In genomic region chr4:99915449-99915848, GRCh38 we compare ENCODE assay signal across 21 cellular contexts. TPM values are rescaled to one million over a fixed set of nuclear protein-coding genes. Genes with fewer than 3 reads are reported as not detected.
DNase-seq lines count a peak whose midpoint lies in the region; ATAC-seq and TF ChIP-seq lines count a peak whose summit lies in the region.
"Had no signal": no experiment of that assay in that cellular context is flagged by ENCODE, and none has a peak within 500 bp of the region (broad histone marks: within the 10 kb centered on the region; RNA-seq: fewer than 3 reads in every experiment).

No MANE protein-coding gene starts in this region.

- H3K36me3 Mint-ChIP-seq in activated naive CD4-positive, alpha-beta T cell treated with anti-CD3 and anti-CD28 coated beads, Interleukin-2, amount 50 U/mL, for 24 hours = peaks cover 34% of the 10 kb centered on the region
- peaks cover 65% of the 10 kb centered on the region for H3K36me3 Mint-ChIP-seq in T-helper 2 cell treated with Interferon-gamma antibody and Interleukin-4, amounts not matched to agents 5 μg/mL and 100 μg/mL, for 36 hours (ENCODE audit: low read depth)
- H3K36me3 Mint-ChIP-seq in naive thymus-derived CD4-positive, alpha-beta T cell = peaks cover 8 to 68% (median 57%) of the 10 kb centered on the region in 5 donors

- CTCF ChIA-PET in naive thymus-derived CD4-positive, alpha-beta T cell (lab: Charles Lee) = no interaction called here

- peak overlapping the region; percentile 57 for H3K27ac Mint-ChIP-seq in activated naive CD4-positive, alpha-beta T cell treated with anti-CD3 and anti-CD28 coated beads, Interleukin-2, amount 50 U/mL, for 24 hours
- H3K27ac Mint-ChIP-seq in T-helper 2 cell treated with Interferon-gamma antibody and Interleukin-4, amounts not matched to agents 5 μg/mL and 100 μg/mL, for 36 hours = peak overlapping the region; percentile 27
- H3K27ac Mint-ChIP-seq in naive thymus-derived CD4-positive, alpha-beta T cell = peak overlapping the region in 5 of 9 donors; percentile 6 to 67 (median 12)

- H3K9me3 ChIP-seq in naive thymus-derived CD4-positive, alpha-beta T cell (ENCODE audit: control insufficient read depth in 2 of 3, low read length in 3 of 3) = peaks cover 0 to 4% (median 0%) of the 10 kb centered on the region in 3 experiments
- H3K9me3 ChIP-seq: HAP-1 had no signal

- peaks cover 0 to 13% (median 0%) of the 10 kb centered on the region in 3 experiments for H3K36me3 ChIP-seq in naive thymus-derived CD4-positive, alpha-beta T cell (ENCODE audit: control insufficient read depth in 2 of 3, insufficient read depth in 3 of 3, low read length in 3 of 3)

- intact Hi-C loops in naive thymus-derived CD4-positive, alpha-beta T cell (cut with micrococcal nuclease) = no loop called here

- H3K4me1 ChIP-seq in naive thymus-derived CD4-positive, alpha-beta T cell (ENCODE audit: control insufficient read depth in 2 of 2, insufficient read depth in 2 of 2, low read length in 2 of 2) = no peaks in the 10 kb centered on the region
- H3K4me1 ChIP-seq: BLaER1, HAP-1 had no signal

- ATAC-seq in naive thymus-derived CD4-positive, alpha-beta T cell = no peak
- ATAC-seq in HG02571 (IDR thresholded peaks at IDR 0.05; ENCODE audit: unreplicated experiment) = no peak

- DNase-seq in activated naive CD4-positive, alpha-beta T cell (lab: John Stamatoyannopoulos, UW) = no peak
- no peak for DNase-seq in T-helper 2 cell treated with Interferon-gamma antibody and Interleukin-4, amounts not matched to agents 5 μg/mL and 100 μg/mL, for 36 hours (ENCODE audit: low spot score)
- DNase-seq in astrocyte of the cerebellum (ENCODE audit: low read depth) = peak; percentile 19
- no peak for DNase-seq in naive thymus-derived CD4-positive, alpha-beta T cell
- no peak for DNase-seq in NCI-H1105 (lab: John Stamatoyannopoulos, UW)
- no peak for DNase-seq in GM03348 (ENCODE audit: low spot score)
- DNase-seq: COR-L47, DMS153, KBM-7, MV-4-11, NCI-H1417 treated with DMSO at 0.1 percent for 48 hours, NCI-H2029, NCI-H2171 treated with DMSO at 0.1 percent for 48 hours, NCI-H748 treated with DMSO at 0.1 percent for 48 hours, OCI-M1, RPMI8226, SIG-M5 had no signal

- H3K27me3 ChIP-seq in naive thymus-derived CD4-positive, alpha-beta T cell (ENCODE audit: control insufficient read depth in 2 of 2, insufficient read depth in 2 of 2, low read length in 2 of 2) = no peaks in the 10 kb centered on the region
- H3K27me3 ChIP-seq: BLaER1 had no signal

- no peaks in the 10 kb centered on the region for H3K27me3 Mint-ChIP-seq in activated naive CD4-positive, alpha-beta T cell treated with anti-CD3 and anti-CD28 coated beads, Interleukin-2, amount 50 U/mL, for 24 hours
- H3K27me3 Mint-ChIP-seq in T-helper 2 cell treated with Interferon-gamma antibody and Interleukin-4, amounts not matched to agents 5 μg/mL and 100 μg/mL, for 36 hours (ENCODE audit: low read depth) = no peaks in the 10 kb centered on the region
- no peaks in the 10 kb centered on the region for H3K27me3 Mint-ChIP-seq in naive thymus-derived CD4-positive, alpha-beta T cell

- H3K4me3 ChIP-seq in astrocyte of the cerebellum (ENCODE audit: low read depth, low read length) = no peak overlapping the region
- no peak overlapping the region for H3K4me3 ChIP-seq in naive thymus-derived CD4-positive, alpha-beta T cell (ENCODE audit: low read length)
- H3K4me3 ChIP-seq: BLaER1, HAP-1 had no signal

- in situ Hi-C loops in astrocyte of the cerebellum (cut with HindIII; ENCODE audit: low sequenced_read_pairs) = no loop called here

- POLR2A ChIA-PET in naive thymus-derived CD4-positive, alpha-beta T cell (lab: Charles Lee) = no interaction called here

- H3K4me3 Mint-ChIP-seq in activated naive CD4-positive, alpha-beta T cell treated with anti-CD3 and anti-CD28 coated beads, Interleukin-2, amount 50 U/mL, for 24 hours = no peak overlapping the region
- no peak overlapping the region for H3K4me3 Mint-ChIP-seq in T-helper 2 cell treated with Interferon-gamma antibody and Interleukin-4, amounts not matched to agents 5 μg/mL and 100 μg/mL, for 36 hours
- H3K4me3 Mint-ChIP-seq in naive thymus-derived CD4-positive, alpha-beta T cell = no peak overlapping the region

- H3K27ac ChIP-seq in naive thymus-derived CD4-positive, alpha-beta T cell (ENCODE audit: low read depth, low read length) = no peak overlapping the region
- H3K27ac ChIP-seq: BLaER1 had no signal

- peaks cover 12% of the 10 kb centered on the region for H3K9me3 Mint-ChIP-seq in activated naive CD4-positive, alpha-beta T cell treated with anti-CD3 and anti-CD28 coated beads, Interleukin-2, amount 50 U/mL, for 24 hours
- H3K9me3 Mint-ChIP-seq in T-helper 2 cell treated with Interferon-gamma antibody and Interleukin-4, amounts not matched to agents 5 μg/mL and 100 μg/mL, for 36 hours = peaks cover 15% of the 10 kb centered on the region
- H3K9me3 Mint-ChIP-seq in naive thymus-derived CD4-positive, alpha-beta T cell = peaks cover 0 to 13% (median 7%) of the 10 kb centered on the region in 11 donors

- H3K4me1 Mint-ChIP-seq in activated naive CD4-positive, alpha-beta T cell treated with anti-CD3 and anti-CD28 coated beads, Interleukin-2, amount 50 U/mL, for 24 hours = peaks cover 27% of the 10 kb centered on the region
- peaks cover 12% of the 10 kb centered on the region for H3K4me1 Mint-ChIP-seq in T-helper 2 cell treated with Interferon-gamma antibody and Interleukin-4, amounts not matched to agents 5 μg/mL and 100 μg/mL, for 36 hours (ENCODE audit: low read depth)
- H3K4me1 Mint-ChIP-seq in naive thymus-derived CD4-positive, alpha-beta T cell = peaks cover 11 to 27% (median 17%) of the 10 kb centered on the region in 7 donors

- TF ChIP-seq CTCF in astrocyte of the cerebellum (IDR thresholded peaks at IDR 0.05; ENCODE audit: low read depth, low read length, missing control alignments) = no peak

RNA-seq across cellular contexts. Expression of gene LAMTOR3, which starts 21.2 kb away (rescaled TPM):
- total RNA-seq in naive thymus-derived CD4-positive, alpha-beta T cell = 10 to 100 TPM; 20.1 to 32.6 (median 27.4) TPM
- 10 to 100 TPM; 36.5 to 37.0 TPM for polyA plus RNA-seq in naive thymus-derived CD4-positive, alpha-beta T cell

RNA-seq across cellular contexts. Expression of gene DNAJB14, which starts 31.0 kb away (rescaled TPM):
- total RNA-seq in naive thymus-derived CD4-positive, alpha-beta T cell = 10 to 100 TPM; 49.7 to 80.5 (median 54.2) TPM
- polyA plus RNA-seq in naive thymus-derived CD4-positive, alpha-beta T cell = 10 to 100 TPM; 51.1 to 60.4 TPM

RNA-seq across cellular contexts. Expression of gene H2AZ1, which starts 34.6 kb away (rescaled TPM):
- 100 to 1,000 TPM in 3 of 5 experiments, 10 to 100 TPM in 2; 82.2 to 407 (median 123) TPM for total RNA-seq in naive thymus-derived CD4-positive, alpha-beta T cell
- 100 to 1,000 TPM; 381 to 414 TPM for polyA plus RNA-seq in naive thymus-derived CD4-positive, alpha-beta T cell
